Comparison of ENCODE assay signal across 9 cellular contexts in genomic region chr4:156677136-156677535, GRCh38.
A peak's percentile ranks its signal among the peaks of the same experiment; 100 is the strongest.
DNase-seq lines count a peak whose midpoint lies in the region; ATAC-seq lines count a peak whose summit lies in the region.
"Had no signal": no experiment of that assay in that cellular context is flagged by ENCODE, and none has a peak within 500 bp of the region (broad histone marks: within the 10 kb centered on the region; RNA-seq: fewer than 3 reads in every experiment).

No MANE protein-coding gene starts in this region.

- H3K27me3 Mint-ChIP-seq in activated naive CD8-positive, alpha-beta T cell treated with anti-CD3 and anti-CD28 coated beads for 36 hours: no peaks in the 10 kb centered on the region
- H3K27me3 Mint-ChIP-seq: naive thymus-derived CD8-positive, alpha-beta T cell had no signal

- H3K4me3 ChIP-seq in SJCRH30: no peak overlapping the region

- H3K9me3 Mint-ChIP-seq in activated naive CD8-positive, alpha-beta T cell treated with anti-CD3 and anti-CD28 coated beads for 36 hours: no peaks in the 10 kb centered on the region

- H3K27me3 ChIP-seq in SJCRH30: no peaks in the 10 kb centered on the region

- H3K27ac Mint-ChIP-seq in activated naive CD8-positive, alpha-beta T cell treated with anti-CD3 and anti-CD28 coated beads for 36 hours: no peak overlapping the region
- H3K27ac Mint-ChIP-seq: naive thymus-derived CD8-positive, alpha-beta T cell had no signal

- intact Hi-C loops in left colon (cut with DNase I, micrococcal nuclease): no loop called here

- DNase-seq in D341Med (ENCODE audit: low spot score) (peak; percentile 55), HCEC 1CT (peak; percentile 54), SJCRH30 (peak in 1 of 2 experiments; percentile 21), left colon (peak in 1 of 2 donors; percentile 58)
- no peak for DNase-seq in activated naive CD8-positive, alpha-beta T cell treated with anti-CD3 and anti-CD28 coated beads for 36 hours
- DNase-seq: naive thymus-derived CD8-positive, alpha-beta T cell had no signal

- H3K27ac ChIP-seq in SJCRH30: peak overlapping the region; percentile 73

- H3K4me1 ChIP-seq in SJCRH30: peaks cover 12% of the 10 kb centered on the region

- H3K36me3 Mint-ChIP-seq in activated naive CD8-positive, alpha-beta T cell treated with anti-CD3 and anti-CD28 coated beads for 36 hours: no peaks in the 10 kb centered on the region
- H3K36me3 Mint-ChIP-seq: naive thymus-derived CD8-positive, alpha-beta T cell had no signal

- no peaks in the 10 kb centered on the region for H3K36me3 ChIP-seq in SJCRH30

- H3K4me3 Mint-ChIP-seq in activated naive CD8-positive, alpha-beta T cell treated with anti-CD3 and anti-CD28 coated beads for 36 hours: no peak overlapping the region
- H3K4me3 Mint-ChIP-seq: naive thymus-derived CD8-positive, alpha-beta T cell had no signal

- H3K4me1 Mint-ChIP-seq in activated naive CD8-positive, alpha-beta T cell treated with anti-CD3 and anti-CD28 coated beads for 36 hours: no peaks in the 10 kb centered on the region
- H3K4me1 Mint-ChIP-seq: naive thymus-derived CD8-positive, alpha-beta T cell had no signal

- H3K9me3 ChIP-seq in SJCRH30 (replicated peaks): no peaks in the 10 kb centered on the region

- ATAC-seq in left colon (peak; percentile 89), HG03025 (IDR thresholded peaks at IDR 0.05; ENCODE audit: low FRiP score, unreplicated experiment) (no peak), HG03457 (IDR thresholded peaks at IDR 0.05; ENCODE audit: unreplicated experiment) (no peak), HG02623 (IDR thresholded peaks at IDR 0.05; ENCODE audit: unreplicated experiment) (no peak)
- ATAC-seq: naive thymus-derived CD8-positive, alpha-beta T cell had no signal
